ENCODE assay signal across 15 cellular contexts in the genomic region with DNA sequence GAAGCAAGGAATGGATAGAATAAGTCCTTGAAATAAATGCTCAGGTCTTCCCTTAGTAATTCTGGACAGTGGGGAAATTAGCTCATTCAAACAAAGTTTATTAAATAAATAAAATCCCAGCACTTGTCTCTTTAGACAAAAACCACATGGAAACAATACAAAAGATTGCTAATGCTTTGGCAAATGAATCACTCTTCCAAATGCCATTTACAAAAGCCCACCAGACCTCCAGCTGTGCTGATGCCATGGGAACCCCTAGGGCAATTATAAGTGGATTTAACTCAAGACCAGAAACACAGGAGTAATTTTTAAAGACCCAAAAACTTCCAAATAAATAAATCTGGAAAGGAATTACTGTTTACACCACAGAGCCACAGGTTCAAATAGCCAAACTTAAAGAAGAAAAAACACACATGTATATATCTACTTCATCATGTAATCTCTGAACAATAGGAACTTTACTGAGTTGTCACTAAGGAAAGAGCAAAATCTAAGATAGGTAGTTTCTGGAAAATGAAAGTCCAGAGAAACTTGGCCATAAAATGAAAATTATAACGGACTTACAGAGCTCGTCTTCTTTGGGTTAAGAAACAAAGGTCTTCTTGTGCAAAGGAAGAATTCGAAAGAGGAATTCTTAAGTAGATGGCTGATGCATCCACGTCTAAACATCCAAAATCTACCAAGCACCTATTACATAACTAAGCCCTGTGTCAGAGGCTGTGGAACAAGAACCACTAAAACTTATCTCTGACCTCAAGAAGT.
DNase-seq lines count a peak whose midpoint lies in the region; ATAC-seq and TF ChIP-seq lines count a peak whose summit lies in the region.
"Had no signal": no experiment of that assay in that cellular context is flagged by ENCODE, and none has a peak within 500 bp of the region (broad histone marks: within the 10 kb centered on the region; RNA-seq: fewer than 3 reads in every experiment).

No MANE protein-coding gene starts in this region.

- H4K20me1 ChIP-seq in osteoblast (ENCODE audit: insufficient read depth, low read length): no peaks in the 10 kb centered on the region

- no peak for ATAC-seq in HG03159 (IDR thresholded peaks at IDR 0.05; ENCODE audit: unreplicated experiment)
- ATAC-seq in left lobe of liver: no peak
- ATAC-seq: HCT116, left ventricle myocardium superior had no signal

- H3K4me3 ChIP-seq in NT2/D1 (ENCODE audit: insufficient read length, low read depth) (no peak overlapping the region), choroid plexus epithelial cell (ENCODE audit: low read depth, low read length) (no peak overlapping the region), osteoblast (ENCODE audit: insufficient read depth, low read length) (no peak overlapping the region)

- no peak overlapping the region for H3K4me2 ChIP-seq in osteoblast (ENCODE audit: insufficient read depth, low read length)

- no peak overlapping the region for H2AFZ ChIP-seq in osteoblast (ENCODE audit: low read length)
- H2AFZ ChIP-seq: parathyroid adenoma had no signal

- H3K4me3 Mint-ChIP-seq in HFFc6: no peak overlapping the region; the same call in 1 of the 2 replicates
- H3K4me3 Mint-ChIP-seq: activated CD4-positive, alpha-beta memory T cell treated with anti-CD3 and anti-CD28 coated beads, Interleukin-2, amount 10 ng/mL, durations not matched to agents 7 days and 5 days had no signal

- H3K9me3 Mint-ChIP-seq in HFFc6: no peaks in the 10 kb centered on the region

- H3K27me3 Mint-ChIP-seq in HFFc6 (ENCODE audit: insufficient read depth): peaks cover 2% of the 10 kb centered on the region; the same call in 1 of the 2 replicates
- H3K27me3 Mint-ChIP-seq: activated CD4-positive, alpha-beta memory T cell treated with anti-CD3 and anti-CD28 coated beads, Interleukin-2, amount 10 ng/mL, durations not matched to agents 7 days and 5 days had no signal

- H3K9me3 ChIP-seq in NT2/D1 (ENCODE audit: insufficient read depth, low read length) (no peaks in the 10 kb centered on the region), osteoblast (ENCODE audit: low read depth, low read length) (no peaks in the 10 kb centered on the region)

- H3K4me1 ChIP-seq in NT2/D1 (ENCODE audit: insufficient read depth, insufficient read length): no peaks in the 10 kb centered on the region
- H3K4me1 ChIP-seq in osteoblast (ENCODE audit: insufficient read depth, low read length): peaks cover 6% of the 10 kb centered on the region
- H3K4me1 ChIP-seq: parathyroid adenoma had no signal

- TF ChIP-seq CTCF in HFFc6 (IDR thresholded peaks at IDR 0.05) (no peak), choroid plexus epithelial cell (conservative IDR thresholded peaks at IDR 0.05; ENCODE audit: low read depth, low read length) (no peak), osteoblast (IDR thresholded peaks at IDR 0.05; ENCODE audit: extremely low read depth, low read depth, low read length) (no peak)

- peak overlapping the region; percentile 36 for H3K27ac Mint-ChIP-seq in HFFc6
- H3K27ac Mint-ChIP-seq: activated CD4-positive, alpha-beta memory T cell treated with anti-CD3 and anti-CD28 coated beads, Interleukin-2, amount 10 ng/mL, durations not matched to agents 7 days and 5 days had no signal

- H3K4me1 Mint-ChIP-seq in HFFc6 (ENCODE audit: low read depth): peaks cover 47% of the 10 kb centered on the region
- H3K4me1 Mint-ChIP-seq: activated CD4-positive, alpha-beta memory T cell treated with anti-CD3 and anti-CD28 coated beads, Interleukin-2, amount 10 ng/mL, durations not matched to agents 7 days and 5 days had no signal

- H3K27me3 ChIP-seq in NT2/D1 (ENCODE audit: insufficient read depth, insufficient read length) (no peaks in the 10 kb centered on the region), osteoblast (ENCODE audit: insufficient read depth, low read length) (no peaks in the 10 kb centered on the region)

- H3K36me3 Mint-ChIP-seq in HFFc6 (ENCODE audit: low read depth): peaks cover 4% of the 10 kb centered on the region; the same call in 1 of the 2 replicates

- no peaks in the 10 kb centered on the region for H3K79me2 ChIP-seq in osteoblast (ENCODE audit: insufficient read depth, low read length)
- H3K79me2 ChIP-seq: parathyroid adenoma had no signal

- DNase-seq in HFFc6 (peak; percentile 1), NT2/D1 (ENCODE audit: low read depth, low spot score) (peak; percentile 48), choroid plexus epithelial cell (ENCODE audit: low read depth) (peak; percentile 13), osteoblast (ENCODE audit: insufficient read length, low spot score, missing footprints) (peak; percentile 64), left lobe of liver (ENCODE audit: low spot score) (no peak), C1 segment of cervical spinal cord (lab: John Stamatoyannopoulos, UW) (no peak)
- no peak for DNase-seq in stimulated activated CD4-positive, alpha-beta T cell treated with anti-CD3 and anti-CD28 coated beads, Interleukin-2, amount 100 ng/mL, for 48 hours
- DNase-seq: activated CD4-positive, alpha-beta memory T cell treated with anti-CD3 and anti-CD28 coated beads, Interleukin-2, amount 10 ng/mL, durations not matched to agents 7 days and 5 days; activated naive CD4-positive, alpha-beta T cell treated with Interleukin-2 at 50 U/mL for 16 hours; Karpas-422; left ventricle myocardium superior; stimulated activated CD4-positive, alpha-beta T cell treated with anti-CD3 and anti-CD28 coated beads, Interleukin-4, amount 100 ng/mL, for 24 hours had no signal

- H3K36me3 ChIP-seq in NT2/D1 (ENCODE audit: insufficient read depth, insufficient read length, low read length) (no peaks in the 10 kb centered on the region), osteoblast (ENCODE audit: insufficient read depth, low read length) (no peaks in the 10 kb centered on the region)

- H3K27ac ChIP-seq in osteoblast (ENCODE audit: low read depth, low read length): no peak overlapping the region
- H3K27ac ChIP-seq: parathyroid adenoma had no signal

- H3K9ac ChIP-seq in NT2/D1 (ENCODE audit: insufficient read length, low read depth): no peak overlapping the region
- H3K9ac ChIP-seq: parathyroid adenoma had no signal

Comparison
In these comparisons a context has a peak if more than half of its experiments do, and no peak if none do; other contexts are left out.
1. DNase-seq: peak in HFFc6 (single experiment), NT2/D1 (single experiment), choroid plexus epithelial cell (single experiment) and osteoblast (single experiment); none in left lobe of liver (single experiment), C1 segment of cervical spinal cord (0 of 14) and stimulated activated CD4-positive, alpha-beta T cell treated with anti-CD3 and anti-CD28 coated beads, Interleukin-2, amount 100 ng/mL, for 48 hours (0 of 2).